1 cellular context compared by ENCODE assay signal in the genomic region with DNA sequence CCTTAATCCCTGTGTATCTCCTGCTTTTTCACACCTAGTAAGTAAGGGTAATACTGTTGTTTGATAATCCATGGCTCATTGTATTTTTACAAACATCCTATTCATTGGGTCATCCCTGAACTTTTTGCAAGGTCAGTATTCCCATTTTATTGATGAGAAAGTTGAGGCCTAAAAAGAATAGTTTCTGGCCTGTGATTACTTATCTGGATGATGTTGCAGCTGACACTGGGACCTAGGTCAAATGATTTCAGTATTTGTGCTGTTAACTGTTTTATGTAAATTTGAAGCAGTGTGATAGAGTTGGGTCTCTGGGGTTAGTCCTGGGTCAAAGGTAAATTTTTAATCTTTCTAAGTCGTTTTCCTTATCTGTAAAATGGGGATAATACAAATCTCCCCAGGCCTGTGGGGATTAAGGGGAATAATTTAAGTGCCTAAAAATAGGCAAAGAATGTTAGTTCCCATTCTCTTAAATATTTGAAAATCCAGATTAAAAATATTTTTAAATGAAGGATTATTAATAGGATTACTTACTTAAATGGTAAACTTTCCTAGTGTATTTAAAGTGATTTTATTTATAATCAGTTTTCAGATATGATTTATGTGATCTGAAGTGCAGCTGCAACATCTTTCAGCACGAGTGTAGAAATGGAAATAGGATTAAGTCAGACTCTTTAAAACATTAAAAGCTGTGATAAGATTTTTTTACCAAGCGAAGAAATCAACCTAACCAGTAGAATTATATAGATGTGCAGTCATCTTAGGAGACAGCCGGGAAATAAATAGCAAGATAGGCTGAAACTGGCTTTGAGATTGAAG.
TF ChIP-seq lines count a peak whose summit lies in the region.

No MANE protein-coding gene starts in this region.

TF ChIP-seq in HepG2, 621 proteins besides CTCF, POLR2A, EP300 and RAD21:
- TF ChIP-seq HMGXB3 (CRISPR knock-in tag; IDR thresholded peaks at IDR 0.05; ENCODE audit: borderline replicate concordance) (no peak), ZMYM3 (CRISPR knock-in tag; IDR thresholded peaks at IDR 0.05) (peak; percentile 56; the same call in 1 of the 2 replicates), HHEX (CRISPR knock-in tag; IDR thresholded peaks at IDR 0.05) (no peak), KDM1A (CRISPR knock-in tag; IDR thresholded peaks at IDR 0.05) (0 out of 2 replicates have a peak, but pooled peaks have one; percentile 17), RCOR2 (CRISPR knock-in tag; IDR thresholded peaks at IDR 0.05) (peak; percentile 77; the same call in 1 of the 2 replicates), CHD4 (IDR thresholded peaks at IDR 0.05; ENCODE audit: borderline replicate concordance, low read length) (peak; percentile 83; the same call in 1 of the 2 replicates), MZF1 (CRISPR knock-in tag; IDR thresholded peaks at IDR 0.05; ENCODE audit: borderline replicate concordance) (no peak), ZNF629 (CRISPR knock-in tag; conservative IDR thresholded peaks at IDR 0.05) (peak; percentile 97)
